11 cellular contexts compared by ENCODE assay signal in the genomic region with DNA sequence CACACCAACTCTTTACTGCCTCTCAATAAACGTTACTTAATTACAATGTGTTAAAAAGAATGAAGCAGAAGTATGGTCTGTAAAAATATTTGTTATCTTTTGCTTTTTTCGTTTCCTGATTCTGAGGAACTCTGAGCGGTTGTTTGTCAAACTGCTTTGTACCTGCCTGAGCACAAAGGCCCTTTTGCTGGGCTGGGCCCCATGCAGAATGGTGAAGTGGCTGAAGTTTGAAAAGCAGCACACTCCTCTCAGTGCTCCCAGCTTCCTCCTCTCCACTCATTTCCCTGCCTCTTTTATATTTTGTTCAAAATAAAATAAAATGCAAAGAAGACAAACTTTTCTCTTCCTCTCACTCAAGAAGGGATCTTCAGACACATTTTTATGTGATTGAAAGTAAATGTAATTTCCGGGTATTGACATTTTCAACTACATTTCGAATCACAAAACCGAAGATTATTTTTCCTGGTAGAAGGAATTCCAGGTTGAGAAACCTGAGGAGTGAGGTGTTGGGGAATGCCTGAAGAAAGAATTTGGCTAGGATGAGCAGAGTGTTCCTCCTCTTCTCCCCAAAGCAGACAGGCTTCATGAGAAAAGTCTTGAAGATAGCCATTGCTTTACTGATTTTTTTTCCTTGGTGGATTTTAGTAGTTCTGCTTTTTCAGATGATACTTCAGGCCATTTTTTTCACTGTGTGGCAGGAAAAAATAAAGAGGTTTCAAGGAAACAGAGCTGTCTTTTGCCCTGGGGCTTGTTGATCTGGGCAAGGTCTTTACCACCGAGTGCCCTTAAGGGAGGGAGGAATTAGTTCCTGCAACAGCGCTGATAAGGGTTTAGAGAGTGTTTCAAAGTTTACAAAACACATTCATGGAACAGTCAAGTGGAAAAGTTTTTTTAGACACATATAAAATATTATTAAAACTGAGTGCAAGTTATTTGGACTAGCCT.
A peak's percentile ranks its signal among the peaks of the same experiment; 100 is the strongest.
DNase-seq lines count a peak whose midpoint lies in the region; ATAC-seq, FAIRE-seq and TF ChIP-seq lines count a peak whose summit lies in the region.
"Had no signal": no experiment of that assay in that cellular context is flagged by ENCODE, and none has a peak within 500 bp of the region (broad histone marks: within the 10 kb centered on the region; RNA-seq: fewer than 3 reads in every experiment).

No MANE protein-coding gene starts in this region.

- TF ChIP-seq POLR2A in HepG2 (IDR thresholded peaks at IDR 0.05; ENCODE audit: insufficient read depth in 1 of 2, low read depth in 2 of 2, low read length in 2 of 2): no peak

- no peaks in the 10 kb centered on the region for H3K36me3 Mint-ChIP-seq in CD4-positive, alpha-beta T cell (ENCODE audit: low read depth)
- peaks cover 2% of the 10 kb centered on the region for H3K36me3 Mint-ChIP-seq in activated CD4-positive, alpha-beta memory T cell treated with anti-CD3 and anti-CD28 coated beads for 36 hours

- no TSS peak for BruUV-seq in HepG2 (replicated peaks; lab: Mats Ljungman, UMichigan)

- H4K20me1 ChIP-seq in HepG2 (ENCODE audit: insufficient read depth, low read length) (no peaks in the 10 kb centered on the region), Karpas-422 (ENCODE audit: insufficient read depth, low read depth, low read length) (no peaks in the 10 kb centered on the region)

- H3K9ac ChIP-seq in HepG2 (ENCODE audit: insufficient read depth, low read depth, low read length) (no peak overlapping the region), Karpas-422 (ENCODE audit: low read length) (no peak overlapping the region)

- no peak for TF ChIP-seq RAD21 in HepG2 (CRISPR knock-in tag; IDR thresholded peaks at IDR 0.05)

- no peaks in the 10 kb centered on the region for H3K27me3 Mint-ChIP-seq in CD4-positive, alpha-beta T cell
- H3K27me3 Mint-ChIP-seq in activated CD4-positive, alpha-beta memory T cell treated with anti-CD3 and anti-CD28 coated beads for 36 hours: no peaks in the 10 kb centered on the region
- H3K27me3 Mint-ChIP-seq: activated T-helper 17 cell treated with anti-CD3 and anti-CD28 coated beads, Interleukin-2, amount 50 U/mL, for 72 hours had no signal

- DNase-seq in CD4-positive, alpha-beta T cell: peak in 6 of 10 experiments; percentile 11 to 43 (median 22)
- DNase-seq in HuH-7 (ENCODE audit: low spot score) (peak; percentile 28), HepG2 (ENCODE audit: low spot score) (no peak), Karpas-422 (no peak), SHP77 (lab: John Stamatoyannopoulos, UW) (no peak), mucosa of gallbladder (ENCODE audit: low spot score) (no peak)
- DNase-seq in activated CD4-positive, alpha-beta memory T cell treated with anti-CD3 and anti-CD28 coated beads for 36 hours: peak; percentile 21
- DNase-seq: NCI-H1105 treated with DMSO at 0.1 percent for 48 hours had no signal

- 16% methylated on average over 8 of the region's 8 CpGs for WGBS in HepG2 (ENCODE audit: low lambda C conversion rate)

- peak overlapping the region; percentile 66 for H3K27ac ChIP-seq in CD4-positive, alpha-beta T cell (ENCODE audit: low read depth, low read length)
- H3K27ac ChIP-seq in HepG2 (ENCODE audit: extremely low read length, insufficient read depth, low read length) (no peak overlapping the region), Karpas-422 (ENCODE audit: low read length) (no peak overlapping the region)

- peaks cover 2% of the 10 kb centered on the region for H3K9me3 Mint-ChIP-seq in CD4-positive, alpha-beta T cell
- no peaks in the 10 kb centered on the region for H3K9me3 Mint-ChIP-seq in activated CD4-positive, alpha-beta memory T cell treated with anti-CD3 and anti-CD28 coated beads for 36 hours
- H3K9me3 Mint-ChIP-seq: activated T-helper 17 cell treated with anti-CD3 and anti-CD28 coated beads, Interleukin-2, amount 50 U/mL, for 72 hours had no signal

- no peak for TF ChIP-seq CTCF in CD4-positive, alpha-beta T cell (IDR thresholded peaks at IDR 0.05)
- TF ChIP-seq CTCF in HepG2 (CRISPR knock-in tag; IDR thresholded peaks at IDR 0.05): no peak

- peak overlapping the region; percentile 96 for H3K27ac Mint-ChIP-seq in CD4-positive, alpha-beta T cell
- H3K27ac Mint-ChIP-seq in activated CD4-positive, alpha-beta memory T cell treated with anti-CD3 and anti-CD28 coated beads for 36 hours: peak overlapping the region; percentile 59
- H3K27ac Mint-ChIP-seq: activated T-helper 17 cell treated with anti-CD3 and anti-CD28 coated beads, Interleukin-2, amount 50 U/mL, for 72 hours had no signal

- peak; percentile 77 for ATAC-seq in CD4-positive, alpha-beta T cell (ENCODE audit: poor library complexity)
- ATAC-seq in HepG2 (peak; percentile 55; the same call in 1 of the 3 replicates), GM18907 (IDR thresholded peaks at IDR 0.05; ENCODE audit: unreplicated experiment) (no peak)

- POLR2A ChIA-PET in CD4-positive, alpha-beta T cell (lab: Charles Lee): interaction anchor here (0.6 to 3.6 kb wide), 16 partner anchors 14 to 300 kb away, joined by 3 to 32 read pairs (median 4); partner anchors contain the start of genes NFKBIZ and NXPE3
- POLR2A ChIA-PET in activated CD4-positive, alpha-beta memory T cell treated with anti-CD3 and anti-CD28 coated beads for 36 hours (lab: Charles Lee): interaction anchor here (0.7 to 1.6 kb wide), 2 partner anchors 14 to 227 kb away, joined by 3 to 5 read pairs; no protein-coding TSS in a partner anchor
- POLR2A ChIA-PET in HepG2 (lab: Yijun Ruan, JAX): no interaction called here

- no peaks in the 10 kb centered on the region for H3K79me2 ChIP-seq in HepG2 (ENCODE audit: insufficient read depth, low read length)
- H3K79me2 ChIP-seq in Karpas-422 (ENCODE audit: low read length): no peaks in the 10 kb centered on the region

- CTCF ChIA-PET in CD4-positive, alpha-beta T cell (lab: Charles Lee): no interaction called here
- CTCF ChIA-PET in activated CD4-positive, alpha-beta memory T cell treated with anti-CD3 and anti-CD28 coated beads for 36 hours (lab: Charles Lee): interaction anchor here (1.2 kb wide), 1 partner anchor 276 kb away, joined by 3 read pairs; no protein-coding TSS in a partner anchor
- CTCF ChIA-PET in HepG2 (lab: Yijun Ruan, JAX; ENCODE audit: low intra/inter-chr PET ratio, low total read pairs): no interaction called here

- peak overlapping the region; percentile 70 for H3K4me3 Mint-ChIP-seq in CD4-positive, alpha-beta T cell
- H3K4me3 Mint-ChIP-seq in activated CD4-positive, alpha-beta memory T cell treated with anti-CD3 and anti-CD28 coated beads for 36 hours: no peak overlapping the region
- H3K4me3 Mint-ChIP-seq: activated T-helper 17 cell treated with anti-CD3 and anti-CD28 coated beads, Interleukin-2, amount 50 U/mL, for 72 hours had no signal

- no peak for FAIRE-seq in HepG2 (lab: Jason Lieb, UNC)
- FAIRE-seq: endometrium had no signal

- in situ Hi-C loops in HepG2 (cut with HindIII; ENCODE audit: extremely low pct_ligation_motif_present, low pct_unique_long_range_greater_than_20kb): no loop called here

- H3K27me3 ChIP-seq in CD4-positive, alpha-beta T cell (ENCODE audit: control insufficient read depth, insufficient read depth, low read length): no peaks in the 10 kb centered on the region
- no peaks in the 10 kb centered on the region for H3K27me3 ChIP-seq in HepG2 (ENCODE audit: control insufficient read depth in 1 of 2, insufficient read depth in 2 of 2, low read length in 2 of 2)
- H3K27me3 ChIP-seq in Karpas-422 (ENCODE audit: low read length): no peaks in the 10 kb centered on the region

- H3K36me3 ChIP-seq in HepG2 (replicated peaks in 1 of 2; ENCODE audit: control insufficient read depth in 1 of 2, insufficient read depth in 2 of 2, low read length in 2 of 2) (no peaks in the 10 kb centered on the region), Karpas-422 (ENCODE audit: insufficient read depth, low read length) (no peaks in the 10 kb centered on the region)

- no peaks in the 10 kb centered on the region for H3K9me3 ChIP-seq in CD4-positive, alpha-beta T cell (ENCODE audit: control insufficient read depth, low read length)
- H3K9me3 ChIP-seq in HepG2 (ENCODE audit: low read length) (no peaks in the 10 kb centered on the region), Karpas-422 (ENCODE audit: low read length) (no peaks in the 10 kb centered on the region)

- H3K4me3 ChIP-seq in HepG2 (replicated peaks in 1 of 3; ENCODE audit: insufficient read depth in 1 of 3, low read depth in 2 of 3, low read length in 3 of 3): no peak overlapping the region
- no peak overlapping the region for H3K4me3 ChIP-seq in Karpas-422 (ENCODE audit: low read length)

- H3K4me1 ChIP-seq in HepG2 (ENCODE audit: insufficient read depth, low read length): peaks cover 6% of the 10 kb centered on the region; the same call in 1 of the 2 replicates
- H3K4me1 ChIP-seq in Karpas-422 (ENCODE audit: low read length): no peaks in the 10 kb centered on the region

- H3K4me1 Mint-ChIP-seq in CD4-positive, alpha-beta T cell (ENCODE audit: low read depth): peaks cover 69% of the 10 kb centered on the region
- H3K4me1 Mint-ChIP-seq in activated CD4-positive, alpha-beta memory T cell treated with anti-CD3 and anti-CD28 coated beads for 36 hours (ENCODE audit: low read depth): peaks cover 38% of the 10 kb centered on the region

- H3K9me2 ChIP-seq in Karpas-422 (replicated peaks; ENCODE audit: insufficient read depth, low read length): no peaks in the 10 kb centered on the region

- no peak overlapping the region for H2AFZ ChIP-seq in HepG2 (ENCODE audit: low read length)
- H2AFZ ChIP-seq in Karpas-422 (ENCODE audit: low read length): no peak overlapping the region

- H3K4me2 ChIP-seq in HepG2 (ENCODE audit: low read depth, low read length): no peak overlapping the region
- no peak overlapping the region for H3K4me2 ChIP-seq in Karpas-422 (ENCODE audit: low read depth, low read length, poor library complexity, severe bottlenecking)

- intact Hi-C loops in CD4-positive, alpha-beta T cell (cut with DNase I, micrococcal nuclease): loop anchor here in 1 of 2 experiments (5.0 kb wide), 1 partner anchor 33 kb away; no protein-coding TSS in a partner anchor
- intact Hi-C loops in activated CD4-positive, alpha-beta memory T cell treated with anti-CD3 and anti-CD28 coated beads for 36 hours (cut with micrococcal nuclease): no loop called here
- intact Hi-C loops in HepG2 (cut with micrococcal nuclease; ENCODE audit: unreplicated experiment): no loop called here

- no peak for TF ChIP-seq EP300 in HepG2 (IDR thresholded peaks at IDR 0.05; ENCODE audit: low read depth in 2 of 2, low read length in 2 of 2)
- TF ChIP-seq EP300 in HepG2 (CRISPR knock-in tag; IDR thresholded peaks at IDR 0.05; ENCODE audit: borderline replicate concordance): no peak

TF ChIP-seq in HepG2, 621 proteins besides CTCF, POLR2A, EP300 and RAD21:
- TF ChIP-seq SOX13 (IDR thresholded peaks at IDR 0.05) (no peak), SOX13 (CRISPR knock-in tag; conservative IDR thresholded peaks at IDR 0.05 in 1 of 2, IDR thresholded peaks at IDR 0.05 in 1 of 2) (0 out of 4 replicates have a peak, but pooled peaks of 1 of the 2 experiments have one; percentile 20), ZNF263 (CRISPR knock-in tag; IDR thresholded peaks at IDR 0.05) (peak; percentile 94), TARDBP (CRISPR knock-in tag; IDR thresholded peaks at IDR 0.05) (no peak)

Comparison
In these comparisons a context has a peak if more than half of its experiments do, and no peak if none do; other contexts are left out.
1. DNase-seq: peak in CD4-positive, alpha-beta T cell (6 of 10), HuH-7 (single experiment) and activated CD4-positive, alpha-beta memory T cell treated with anti-CD3 and anti-CD28 coated beads for 36 hours (single experiment); none in HepG2 (single experiment), Karpas-422 (single experiment), SHP77 (0 of 2) and mucosa of gallbladder (single experiment).